30 cellular contexts compared by ENCODE assay signal in the genomic region with DNA sequence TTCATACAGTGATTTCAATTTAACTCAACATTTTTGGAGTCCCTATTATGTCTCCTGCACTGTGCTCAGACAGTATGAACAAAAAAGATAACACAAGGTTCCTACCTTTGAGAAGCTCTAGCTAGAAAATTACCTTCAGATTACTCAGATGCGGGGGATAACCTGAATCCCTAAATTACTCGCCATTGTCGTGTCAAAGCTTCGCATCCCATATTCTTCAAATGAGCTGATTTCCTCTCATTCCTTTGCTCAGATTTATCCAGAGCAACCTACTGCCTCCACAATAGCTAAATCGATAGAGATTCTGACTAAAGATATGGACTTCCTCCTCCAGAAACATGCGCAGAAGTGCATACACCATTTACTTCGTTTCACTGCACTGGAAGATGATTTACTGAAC.
"Had no signal": no experiment of that assay in that cellular context is flagged by ENCODE, and none has a peak within 500 bp of the region (broad histone marks: within the 10 kb centered on the region; RNA-seq: fewer than 3 reads in every experiment).

No MANE protein-coding gene starts in this region.

- H3K27ac Mint-ChIP-seq: mesothelial cell of epicardium; natural killer cell treated with Interleukin-12 subunit alpha and Interleukin-12 subunit beta and Interleukin-15 and Interleukin-18, amount 100 ng/mL, for 72 hours; stimulated activated memory B cell treated with anti-CD40 and anti-IgM and Interleukin-4, amounts not matched to agents 10 μg/mL and 1 μg/mL and 100 μg/mL, for 72 hours had no signal

- H3K27ac ChIP-seq: coronary artery, esophagus muscularis mucosa, foreskin keratinocyte, gastroesophageal sphincter, heart left ventricle, hepatocyte, neutrophil, pancreas, prostate gland, sigmoid colon, testis, tibial artery, upper lobe of left lung had no signal

- H3K36me3 ChIP-seq: pancreas, prostate gland, tibial artery, upper lobe of left lung had no signal

- H3K27me3 Mint-ChIP-seq: naive B cell; natural killer cell treated with Interleukin-12 subunit alpha and Interleukin-12 subunit beta and Interleukin-15 and Interleukin-18, amount 100 ng/mL, for 72 hours had no signal

- H3K36me3 Mint-ChIP-seq: mesothelial cell of epicardium; naive B cell; natural killer cell treated with Interleukin-12 subunit alpha and Interleukin-12 subunit beta and Interleukin-15 and Interleukin-18, amount 100 ng/mL, for 72 hours had no signal

- H3K4me3 ChIP-seq: coronary artery, esophagus muscularis mucosa, gastroesophageal sphincter, heart left ventricle, hepatocyte, lung, mucosa of descending colon, pancreas, prostate gland, sigmoid colon, testis, tibial artery, upper lobe of left lung had no signal

- H3K4me1 ChIP-seq: foreskin keratinocyte, prostate gland, testis had no signal

- DNase-seq: dermis blood vessel endothelial cell; effector memory CD4-positive, alpha-beta T cell; foreskin keratinocyte; heart left ventricle; kidney; mesenchymal stem cell; mucosa of descending colon; naive B cell; right cardiac atrium; sigmoid colon; stimulated activated CD4-positive, alpha-beta T cell treated with anti-CD3 and anti-CD28 coated beads, Interleukin-2, amount 100 ng/mL, for 24 hours; stimulated activated CD4-positive, alpha-beta T cell treated with anti-CD3 and anti-CD28 coated beads, Interleukin-4, amount 100 ng/mL, for 4 hours; stimulated activated naive CD8-positive, alpha-beta T cell treated with anti-CD3 and anti-CD28 coated beads, Interleukin-15, Interleukin-2, amounts not matched to agents 100 U/mL and 50 U/mL, for 24 hours; substantia nigra; testis; tibial artery; upper lobe of left lung had no signal

- ATAC-seq: foreskin keratinocyte; gastroesophageal sphincter; heart left ventricle; left lobe of liver; mucosa of descending colon; natural killer cell treated with Interleukin-12 subunit alpha and Interleukin-12 subunit beta and Interleukin-15 and Interleukin-18, amount 100 ng/mL, for 72 hours; pancreas; right cardiac atrium; stimulated activated memory B cell treated with anti-CD40 and anti-IgM and Interleukin-4, amounts not matched to agents 10 μg/mL and 1 μg/mL and 100 μg/mL, for 72 hours; stimulated activated naive CD8-positive, alpha-beta T cell treated with anti-CD3 and anti-CD28 coated beads, Interleukin-15, Interleukin-2, amounts not matched to agents 100 U/mL and 50 U/mL, for 24 hours had no signal

- H3K9me3 Mint-ChIP-seq: mesothelial cell of epicardium; naive B cell; natural killer cell treated with Interleukin-12 subunit alpha and Interleukin-12 subunit beta and Interleukin-15 and Interleukin-18, amount 100 ng/mL, for 72 hours; neural crest cell; stimulated activated memory B cell treated with anti-CD40 and anti-IgM and Interleukin-4, amounts not matched to agents 10 μg/mL and 1 μg/mL and 100 μg/mL, for 72 hours had no signal

- H3K4me3 Mint-ChIP-seq: mesothelial cell of epicardium; naive B cell; natural killer cell treated with Interleukin-12 subunit alpha and Interleukin-12 subunit beta and Interleukin-15 and Interleukin-18, amount 100 ng/mL, for 72 hours; neural crest cell; stimulated activated memory B cell treated with anti-CD40 and anti-IgM and Interleukin-4, amounts not matched to agents 10 μg/mL and 1 μg/mL and 100 μg/mL, for 72 hours had no signal

- H3K9me3 ChIP-seq: esophagus muscularis mucosa, gastroesophageal sphincter, heart left ventricle, mucosa of descending colon, neutrophil, pancreas, prostate gland, sigmoid colon, testis, tibial artery, upper lobe of left lung had no signal

- H3K27me3 ChIP-seq: esophagus muscularis mucosa, foreskin keratinocyte, gastroesophageal sphincter, heart left ventricle, hepatocyte, pancreas, sigmoid colon, testis, tibial artery, upper lobe of left lung had no signal
